1 cellular context compared by ENCODE assay signal in the genomic region with DNA sequence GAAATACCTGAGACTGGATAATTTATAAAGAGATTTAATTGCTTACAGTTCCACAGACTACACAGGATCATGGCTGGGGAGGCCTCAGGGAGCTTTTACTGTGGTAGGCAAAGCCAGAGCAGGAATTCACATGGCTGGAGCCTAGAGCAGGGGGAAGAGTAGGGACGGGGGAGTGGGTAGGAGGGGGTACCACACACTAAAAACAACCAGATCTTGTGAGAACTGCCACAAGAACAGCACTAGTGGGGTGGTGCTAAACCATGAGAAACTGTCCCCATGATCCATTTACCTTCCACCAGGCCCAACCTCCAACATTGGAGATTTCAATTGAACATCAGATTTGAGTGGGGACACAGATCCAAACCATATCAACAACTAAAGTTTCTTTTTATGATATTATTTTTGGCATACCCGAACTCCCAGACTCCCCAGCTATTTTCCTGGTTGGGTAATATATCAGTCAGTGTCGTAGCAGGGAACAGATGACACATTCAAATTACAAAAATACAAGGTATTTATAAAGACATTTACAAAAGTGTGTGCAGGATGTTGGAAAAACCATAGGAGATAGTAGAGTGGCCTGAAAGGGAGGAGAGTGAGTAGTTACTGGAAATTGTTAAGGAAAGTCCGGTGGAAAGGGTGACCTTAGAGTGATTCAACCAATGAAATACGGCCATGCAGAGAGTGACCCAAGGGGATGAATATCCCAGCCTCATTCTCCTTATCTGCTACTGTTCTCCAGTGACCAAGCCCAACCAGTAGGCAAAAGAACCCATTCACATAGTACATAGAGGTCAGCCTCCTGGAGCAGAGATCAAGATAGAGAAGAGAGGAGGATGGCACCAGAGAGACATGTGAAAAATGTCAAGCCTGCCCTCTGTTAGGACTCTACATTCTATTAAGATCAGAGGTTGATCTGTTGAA.
A peak's percentile ranks its signal among the peaks of the same experiment; 100 is the strongest.
TF ChIP-seq lines count a peak whose summit lies in the region.

No MANE protein-coding gene starts in this region.

TF ChIP-seq in HepG2, 621 proteins besides CTCF, POLR2A, EP300 and RAD21:
- TF ChIP-seq TAF15 (IDR thresholded peaks at IDR 0.05; ENCODE audit: low read depth, low read length, poor library complexity, severe bottlenecking) (no peak), PAF1 (CRISPR knock-in tag; IDR thresholded peaks at IDR 0.05) (peak; percentile 78), TCF12 (IDR thresholded peaks at IDR 0.05) (no peak), TCF12 (CRISPR knock-in tag; IDR thresholded peaks at IDR 0.05) (no peak), ZBTB7B (CRISPR knock-in tag; IDR thresholded peaks at IDR 0.05) (no peak), NFIC (IDR thresholded peaks at IDR 0.05; ENCODE audit: low read length) (0 out of 2 replicates have a peak, but pooled peaks have one; percentile 32), MAF1 (CRISPR knock-in tag; IDR thresholded peaks at IDR 0.05; ENCODE audit: borderline replicate concordance) (no peak), POLR2AphosphoS2 (IDR thresholded peaks at IDR 0.05; ENCODE audit: low read depth, low read length) (0 out of 2 replicates have a peak, but pooled peaks have one; percentile 46), NAIF1 (CRISPR knock-in tag; IDR thresholded peaks at IDR 0.05; ENCODE audit: borderline replicate concordance) (no peak), NFE2L2 (IDR thresholded peaks at IDR 0.05; ENCODE audit: low read length) (no peak), ELF1 (CRISPR knock-in tag; IDR thresholded peaks at IDR 0.05) (no peak), PCBP2 (optimal IDR thresholded peaks at IDR 0.05; ENCODE audit: low read depth, low read length, poor library complexity, severe bottlenecking) (peak; percentile 47), CENPX (CRISPR knock-in tag; IDR thresholded peaks at IDR 0.05) (no peak), KAT7 (CRISPR knock-in tag; IDR thresholded peaks at IDR 0.05; ENCODE audit: borderline replicate concordance) (no peak), U2AF1 (optimal IDR thresholded peaks at IDR 0.05; ENCODE audit: low read depth, low read length) (no peak), RBM22 (optimal IDR thresholded peaks at IDR 0.05; ENCODE audit: low read length) (peak; percentile 91), ZNF383 (CRISPR knock-in tag; IDR thresholded peaks at IDR 0.05; ENCODE audit: borderline replicate concordance) (no peak), KDM2A (CRISPR knock-in tag; IDR thresholded peaks at IDR 0.05; ENCODE audit: borderline replicate concordance, low read depth) (0 out of 2 replicates have a peak, but pooled peaks have one; percentile 17), NR2F6 (IDR thresholded peaks at IDR 0.05) (no peak), NR2F6 (CRISPR knock-in tag; IDR thresholded peaks at IDR 0.05) (no peak), ZNF768 (CRISPR knock-in tag; IDR thresholded peaks at IDR 0.05) (no peak), NKX3-1 (CRISPR knock-in tag; IDR thresholded peaks at IDR 0.05) (no peak), JUNB (CRISPR knock-in tag; IDR thresholded peaks at IDR 0.05; ENCODE audit: borderline replicate concordance) (no peak), CREB1 (IDR thresholded peaks at IDR 0.05) (no peak), CREB1 (CRISPR knock-in tag; IDR thresholded peaks at IDR 0.05) (0 out of 2 replicates have a peak, but pooled peaks have one; percentile 13), ZNF782 (CRISPR knock-in tag; IDR thresholded peaks at IDR 0.05; ENCODE audit: borderline replicate concordance) (no peak), POLR2AphosphoS5 (IDR thresholded peaks at IDR 0.05; ENCODE audit: low read depth, low read length) (peak; percentile 34; the same call in 1 of the 2 replicates), ZBTB38 (CRISPR knock-in tag; IDR thresholded peaks at IDR 0.05) (no peak), ZNF598 (CRISPR knock-in tag; IDR thresholded peaks at IDR 0.05; ENCODE audit: borderline replicate concordance) (no peak), POLR2G (IDR thresholded peaks at IDR 0.05; ENCODE audit: low read depth, low read length) (peak; percentile 71), ZNF251 (CRISPR knock-in tag; IDR thresholded peaks at IDR 0.05) (no peak), MBD4 (IDR thresholded peaks at IDR 0.05; ENCODE audit: borderline replicate concordance, low read length) (peak; percentile 75; the same call in 1 of the 2 replicates), KDM5A (IDR thresholded peaks at IDR 0.05; ENCODE audit: borderline replicate concordance, low read length) (no peak), EEA1 (CRISPR knock-in tag; IDR thresholded peaks at IDR 0.05; ENCODE audit: borderline replicate concordance) (no peak), ZNF746 (CRISPR knock-in tag; IDR thresholded peaks at IDR 0.05) (no peak), ZNF510 (CRISPR knock-in tag; IDR thresholded peaks at IDR 0.05; ENCODE audit: low read depth) (no peak), PLRG1 (conservative IDR thresholded peaks at IDR 0.05) (no peak), ZNF317 (CRISPR knock-in tag; IDR thresholded peaks at IDR 0.05) (no peak), ASH2L (IDR thresholded peaks at IDR 0.05; ENCODE audit: insufficient read length, low read depth, low read length) (no peak), FOSL2 (CRISPR knock-in tag; IDR thresholded peaks at IDR 0.05) (no peak), PRPF4 (IDR thresholded peaks at IDR 0.05; ENCODE audit: low read depth, low read length, poor library complexity, severe bottlenecking) (no peak), KAT2B (IDR thresholded peaks at IDR 0.05; ENCODE audit: borderline replicate concordance, low read depth, low read length) (no peak), RORA (CRISPR knock-in tag; IDR thresholded peaks at IDR 0.05) (no peak), BRCA1 (CRISPR knock-in tag; IDR thresholded peaks at IDR 0.05) (no peak), MEF2D (CRISPR knock-in tag; IDR thresholded peaks at IDR 0.05) (no peak), ZBTB1 (CRISPR knock-in tag; IDR thresholded peaks at IDR 0.05; ENCODE audit: borderline replicate concordance) (no peak)
- TF ChIP-seq, protein P1, sequence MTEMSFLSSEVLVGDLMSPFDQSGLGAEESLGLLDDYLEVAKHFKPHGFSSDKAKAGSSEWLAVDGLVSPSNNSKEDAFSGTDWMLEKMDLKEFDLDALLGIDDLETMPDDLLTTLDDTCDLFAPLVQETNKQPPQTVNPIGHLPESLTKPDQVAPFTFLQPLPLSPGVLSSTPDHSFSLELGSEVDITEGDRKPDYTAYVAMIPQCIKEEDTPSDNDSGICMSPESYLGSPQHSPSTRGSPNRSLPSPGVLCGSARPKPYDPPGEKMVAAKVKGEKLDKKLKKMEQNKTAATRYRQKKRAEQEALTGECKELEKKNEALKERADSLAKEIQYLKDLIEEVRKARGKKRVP (CRISPR knock-in tag; IDR thresholded peaks at IDR 0.05), result no peak
- TF ChIP-seq, protein P2, sequence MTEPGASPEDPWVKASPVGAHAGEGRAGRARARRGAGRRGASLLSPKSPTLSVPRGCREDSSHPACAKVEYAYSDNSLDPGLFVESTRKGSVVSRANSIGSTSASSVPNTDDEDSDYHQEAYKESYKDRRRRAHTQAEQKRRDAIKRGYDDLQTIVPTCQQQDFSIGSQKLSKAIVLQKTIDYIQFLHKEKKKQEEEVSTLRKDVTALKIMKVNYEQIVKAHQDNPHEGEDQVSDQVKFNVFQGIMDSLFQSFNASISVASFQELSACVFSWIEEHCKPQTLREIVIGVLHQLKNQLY (CRISPR knock-in tag; IDR thresholded peaks at IDR 0.05), result no peak
- TF ChIP-seq, protein P3, sequence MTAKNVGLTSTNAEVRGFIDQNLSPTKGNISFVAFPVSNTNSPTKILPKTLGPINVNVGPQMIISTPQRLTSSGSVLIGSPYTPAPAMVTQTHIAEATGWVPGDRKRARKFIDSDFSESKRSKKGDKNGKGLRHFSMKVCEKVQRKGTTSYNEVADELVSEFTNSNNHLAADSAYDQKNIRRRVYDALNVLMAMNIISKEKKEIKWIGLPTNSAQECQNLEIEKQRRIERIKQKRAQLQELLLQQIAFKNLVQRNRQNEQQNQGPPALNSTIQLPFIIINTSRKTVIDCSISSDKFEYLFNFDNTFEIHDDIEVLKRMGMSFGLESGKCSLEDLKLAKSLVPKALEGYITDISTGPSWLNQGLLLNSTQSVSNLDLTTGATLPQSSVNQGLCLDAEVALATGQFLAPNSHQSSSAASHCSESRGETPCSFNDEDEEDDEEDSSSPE (CRISPR knock-in tag; IDR thresholded peaks at IDR 0.05), result no peak
- TF ChIP-seq, protein P4, sequence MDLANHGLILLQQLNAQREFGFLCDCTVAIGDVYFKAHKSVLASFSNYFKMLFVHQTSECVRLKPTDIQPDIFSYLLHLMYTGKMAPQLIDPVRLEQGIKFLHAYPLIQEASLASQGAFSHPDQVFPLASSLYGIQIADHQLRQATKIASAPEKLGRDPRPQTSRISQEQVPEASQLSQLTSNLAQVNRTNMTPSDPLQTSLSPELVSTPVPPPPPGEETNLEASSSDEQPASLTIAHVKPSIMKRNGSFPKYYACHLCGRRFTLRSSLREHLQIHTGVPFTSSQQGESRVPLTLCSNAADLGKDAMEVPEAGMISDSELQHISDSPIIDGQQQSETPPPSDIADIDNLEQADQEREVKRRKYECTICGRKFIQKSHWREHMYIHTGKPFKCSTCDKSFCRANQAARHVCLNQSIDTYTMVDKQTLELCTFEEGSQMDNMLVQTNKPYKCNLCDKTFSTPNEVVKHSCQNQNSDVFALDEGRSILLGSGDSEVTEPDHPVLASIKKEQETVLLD (CRISPR knock-in tag; IDR thresholded peaks at IDR 0.05; ENCODE audit: low read depth), result no peak
- TF ChIP-seq, protein P5, sequence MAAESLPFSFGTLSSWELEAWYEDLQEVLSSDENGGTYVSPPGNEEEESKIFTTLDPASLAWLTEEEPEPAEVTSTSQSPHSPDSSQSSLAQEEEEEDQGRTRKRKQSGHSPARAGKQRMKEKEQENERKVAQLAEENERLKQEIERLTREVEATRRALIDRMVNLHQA (CRISPR knock-in tag; IDR thresholded peaks at IDR 0.05), result no peak
- TF ChIP-seq, protein P6, sequence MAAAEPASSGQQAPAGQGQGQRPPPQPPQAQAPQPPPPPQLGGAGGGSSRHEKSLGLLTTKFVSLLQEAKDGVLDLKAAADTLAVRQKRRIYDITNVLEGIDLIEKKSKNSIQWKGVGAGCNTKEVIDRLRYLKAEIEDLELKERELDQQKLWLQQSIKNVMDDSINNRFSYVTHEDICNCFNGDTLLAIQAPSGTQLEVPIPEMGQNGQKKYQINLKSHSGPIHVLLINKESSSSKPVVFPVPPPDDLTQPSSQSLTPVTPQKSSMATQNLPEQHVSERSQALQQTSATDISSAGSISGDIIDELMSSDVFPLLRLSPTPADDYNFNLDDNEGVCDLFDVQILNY (CRISPR knock-in tag; conservative IDR thresholded peaks at IDR 0.05), result no peak
- TF ChIP-seq, protein P7, sequence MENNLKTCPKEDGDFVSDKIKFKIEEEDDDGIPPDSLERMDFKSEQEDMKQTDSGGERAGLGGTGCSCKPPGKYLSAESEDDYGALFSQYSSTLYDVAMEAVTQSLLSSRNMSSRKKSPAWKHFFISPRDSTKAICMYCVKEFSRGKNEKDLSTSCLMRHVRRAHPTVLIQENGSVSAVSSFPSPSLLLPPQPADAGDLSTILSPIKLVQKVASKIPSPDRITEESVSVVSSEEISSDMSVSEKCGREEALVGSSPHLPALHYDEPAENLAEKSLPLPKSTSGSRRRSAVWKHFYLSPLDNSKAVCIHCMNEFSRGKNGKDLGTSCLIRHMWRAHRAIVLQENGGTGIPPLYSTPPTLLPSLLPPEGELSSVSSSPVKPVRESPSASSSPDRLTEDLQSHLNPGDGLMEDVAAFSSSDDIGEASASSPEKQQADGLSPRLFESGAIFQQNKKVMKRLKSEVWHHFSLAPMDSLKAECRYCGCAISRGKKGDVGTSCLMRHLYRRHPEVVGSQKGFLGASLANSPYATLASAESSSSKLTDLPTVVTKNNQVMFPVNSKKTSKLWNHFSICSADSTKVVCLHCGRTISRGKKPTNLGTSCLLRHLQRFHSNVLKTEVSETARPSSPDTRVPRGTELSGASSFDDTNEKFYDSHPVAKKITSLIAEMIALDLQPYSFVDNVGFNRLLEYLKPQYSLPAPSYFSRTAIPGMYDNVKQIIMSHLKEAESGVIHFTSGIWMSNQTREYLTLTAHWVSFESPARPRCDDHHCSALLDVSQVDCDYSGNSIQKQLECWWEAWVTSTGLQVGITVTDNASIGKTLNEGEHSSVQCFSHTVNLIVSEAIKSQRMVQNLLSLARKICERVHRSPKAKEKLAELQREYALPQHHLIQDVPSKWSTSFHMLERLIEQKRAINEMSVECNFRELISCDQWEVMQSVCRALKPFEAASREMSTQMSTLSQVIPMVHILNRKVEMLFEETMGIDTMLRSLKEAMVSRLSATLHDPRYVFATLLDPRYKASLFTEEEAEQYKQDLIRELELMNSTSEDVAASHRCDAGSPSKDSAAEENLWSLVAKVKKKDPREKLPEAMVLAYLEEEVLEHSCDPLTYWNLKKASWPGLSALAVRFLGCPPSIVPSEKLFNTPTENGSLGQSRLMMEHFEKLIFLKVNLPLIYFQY (CRISPR knock-in tag; IDR thresholded peaks at IDR 0.05; ENCODE audit: borderline replicate concordance), result no peak
